Comparison of ENCODE assay signal across 8 cellular contexts in genomic region chr12:110543252-110543959, GRCh38. TPM values are rescaled to one million over a fixed set of nuclear protein-coding genes. Genes with fewer than 3 reads are reported as not detected.
DNase-seq lines count a peak whose midpoint lies in the region; ATAC-seq and TF ChIP-seq lines count a peak whose summit lies in the region.

No MANE protein-coding gene starts in this region.

- H3K4me3 ChIP-seq in retinal pigment epithelial cell (ENCODE audit: low read length) (no peak overlapping the region), BE2C (ENCODE audit: low read depth, low read length) (no peak overlapping the region)

- peaks cover 19% of the 10 kb centered on the region for H3K36me3 ChIP-seq in BE2C

- no peaks in the 10 kb centered on the region for H3K27me3 ChIP-seq in BE2C

- H3K4me1 Mint-ChIP-seq in activated naive CD8-positive, alpha-beta T cell treated with anti-CD3 and anti-CD28 coated beads for 36 hours: peaks cover 41% of the 10 kb centered on the region

- H3K9me3 Mint-ChIP-seq in activated naive CD8-positive, alpha-beta T cell treated with anti-CD3 and anti-CD28 coated beads for 36 hours: no peaks in the 10 kb centered on the region

- intact Hi-C loops in left cardiac atrium (cut with DNase I): loop anchor here in 1 of 2 donors (5.0 kb wide), 1 partner anchor 34 kb away; no protein-coding TSS in a partner anchor

- no peaks in the 10 kb centered on the region for H3K4me1 ChIP-seq in BE2C

- ATAC-seq in left cardiac atrium (peak; percentile 91 to 95), GM19035 (IDR thresholded peaks at IDR 0.05; ENCODE audit: unreplicated experiment) (no peak), GM21737 (IDR thresholded peaks at IDR 0.05; ENCODE audit: unreplicated experiment) (no peak)

- H3K9me3 ChIP-seq in BE2C: no peaks in the 10 kb centered on the region

- H3K27me3 Mint-ChIP-seq in activated naive CD8-positive, alpha-beta T cell treated with anti-CD3 and anti-CD28 coated beads for 36 hours: no peaks in the 10 kb centered on the region

- TF ChIP-seq CTCF in retinal pigment epithelial cell (conservative IDR thresholded peaks at IDR 0.05; ENCODE audit: low read depth, low read length) (no peak), BE2C (IDR thresholded peaks at IDR 0.05; ENCODE audit: low read depth, low read length) (no peak)

- peak overlapping the region; percentile 68 for H3K27ac Mint-ChIP-seq in activated naive CD8-positive, alpha-beta T cell treated with anti-CD3 and anti-CD28 coated beads for 36 hours

- peak; percentile 97 for DNase-seq in LHCN-M2 (ENCODE audit: low read depth)
- DNase-seq in activated naive CD8-positive, alpha-beta T cell treated with anti-CD3 and anti-CD28 coated beads for 36 hours: no peak
- peak; percentile 91 for DNase-seq in left cardiac atrium
- DNase-seq in retinal pigment epithelial cell (ENCODE audit: low read depth): peak; percentile 88
- no peak for DNase-seq in KG1 (lab: John Stamatoyannopoulos, UW)
- no peak for DNase-seq in BE2C

- H3K36me3 Mint-ChIP-seq in activated naive CD8-positive, alpha-beta T cell treated with anti-CD3 and anti-CD28 coated beads for 36 hours: peaks cover 34% of the 10 kb centered on the region

- no peak overlapping the region for H3K4me3 Mint-ChIP-seq in activated naive CD8-positive, alpha-beta T cell treated with anti-CD3 and anti-CD28 coated beads for 36 hours

RNA-seq across cellular contexts. Expression of gene PPTC7, which starts 39.7 kb away (rescaled TPM):
- total RNA-seq in LHCN-M2 (2014; rRNA removed): 4.8 and 9.2 TPM in 2 replicates
- polyA plus RNA-seq in LHCN-M2 (2012): 4.2 TPM
- total RNA-seq in activated naive CD8-positive, alpha-beta T cell treated with anti-CD3 and anti-CD28 coated beads for 36 hours: 10 to 100 TPM; 46.2 to 48.3 TPM
- 10 to 100 TPM; 51.7 to 92.3 TPM for total RNA-seq in left cardiac atrium
- 13.8 TPM for polyA plus RNA-seq in BE2C (2012; ENCODE audit: insufficient read depth, insufficient read length, low read depth)

RNA-seq across cellular contexts. Expression of gene RAD9B, which starts 41.3 kb away (rescaled TPM):
- total RNA-seq in LHCN-M2 (2014; rRNA removed) (1.0 and 1.5 TPM in 2 replicates), left cardiac atrium (1 to 10 TPM; 2.6 to 3.1 TPM)
- polyA plus RNA-seq in LHCN-M2 (2012): 0.38 TPM
- 1 to 10 TPM; 2.8 to 3.2 TPM for total RNA-seq in activated naive CD8-positive, alpha-beta T cell treated with anti-CD3 and anti-CD28 coated beads for 36 hours
- polyA plus RNA-seq in BE2C (2012; ENCODE audit: insufficient read depth, insufficient read length, low read depth): 0.22 TPM

RNA-seq across cellular contexts. Expression of gene VPS29, which starts 41.5 kb away (rescaled TPM):
- total RNA-seq in LHCN-M2 (2014; rRNA removed) (77.5 and 82.8 TPM in 2 replicates), left cardiac atrium (100 to 1,000 TPM in 1 of 2 donors, 10 to 100 TPM in 1; 92.0 to 109 TPM)
- polyA plus RNA-seq in LHCN-M2 (2012): 113 TPM
- 10 to 100 TPM; 84.5 to 91.2 TPM for total RNA-seq in activated naive CD8-positive, alpha-beta T cell treated with anti-CD3 and anti-CD28 coated beads for 36 hours
- 50.9 TPM for polyA plus RNA-seq in BE2C (2012; ENCODE audit: insufficient read depth, insufficient read length, low read depth)

Comparison
In these comparisons a context has a peak if more than half of its experiments do, and no peak if none do; other contexts are left out.
1. DNase-seq: peak in LHCN-M2 (single experiment), left cardiac atrium (single experiment) and retinal pigment epithelial cell (single experiment); none in activated naive CD8-positive, alpha-beta T cell treated with anti-CD3 and anti-CD28 coated beads for 36 hours (single experiment), KG1 (single experiment) and BE2C (single experiment).
2. ATAC-seq: peak in left cardiac atrium (2 of 2); none in GM19035 (single experiment) and GM21737 (single experiment).